ENCODE assay signal across 8 cellular contexts in genomic region chr3:187679638-187680396, GRCh38. TPM values are rescaled to one million over a fixed set of nuclear protein-coding genes. Genes with fewer than 3 reads are reported as not detected.
DNase-seq lines count a peak whose midpoint lies in the region; ATAC-seq and TF ChIP-seq lines count a peak whose summit lies in the region.

No MANE protein-coding gene starts in this region.

- H3K4me1 ChIP-seq in thyroid gland = no peaks in the 10 kb centered on the region

- DNase-seq in AG10803 (ENCODE audit: low read depth) = peak; percentile 77
- DNase-seq in RPMI7951 (ENCODE audit: low read depth) = peak; percentile 68
- peak; percentile 41 to 43 for DNase-seq in activated T-helper 1 cell treated with anti-CD3 and anti-CD28 coated beads, Interleukin-2, amount 50 U/mL, for 16 hours (ENCODE audit: low read depth in 1 of 2, low spot score in 1 of 2)
- peak; percentile 51 for DNase-seq in foreskin melanocyte
- peak; percentile 81 for DNase-seq in omental fat pad (ENCODE audit: low spot score)
- DNase-seq in thyroid gland = peak; percentile 76 to 82

- TF ChIP-seq CTCF in AG10803 (conservative IDR thresholded peaks at IDR 0.05; ENCODE audit: low read length) (peak; percentile 99), LNCAP (IDR thresholded peaks at IDR 0.05) (peak; percentile 93), omental fat pad (IDR thresholded peaks at IDR 0.05) (peak in 2 of 3 donors; percentile 6 to 76), thyroid gland (IDR thresholded peaks at IDR 0.05) (peak; percentile 81 to 99 (median 89))

- intact Hi-C loops in thyroid gland (cut with DNase I) = loop anchor here (2.0 to 10.0 kb wide), 2 partner anchors 361 to 455 kb away; no protein-coding TSS in a partner anchor

- 27 to 28% methylated on average over 7 of the region's 7 CpGs for WGBS in thyroid gland, 2 donors

- ATAC-seq in GM19452 (IDR thresholded peaks at IDR 0.05; ENCODE audit: unreplicated experiment) (peak; percentile 75), omental fat pad (ENCODE audit: low FRiP score) (peak; percentile 71)

- H3K4me3 ChIP-seq in AG10803 (ENCODE audit: low read length) (no peak overlapping the region), thyroid gland (replicated peaks in 1 of 3) (no peak overlapping the region)

- no peak overlapping the region for H3K27ac ChIP-seq in thyroid gland

- no peak for TF ChIP-seq POLR2A in thyroid gland (IDR thresholded peaks at IDR 0.05)

- no peaks in the 10 kb centered on the region for H3K27me3 ChIP-seq in thyroid gland

- H3K36me3 ChIP-seq in thyroid gland = no peaks in the 10 kb centered on the region

- H3K9me3 ChIP-seq in thyroid gland = no peaks in the 10 kb centered on the region

RNA-seq across cellular contexts. Expression of gene SST, which starts 9.6 kb away (rescaled TPM):
- not detected in 2 replicates for total RNA-seq in RPMI7951 (2014; rRNA removed; shearing (Covaris generic))
- total RNA-seq in omental fat pad (not detected), thyroid gland (1 to 10 TPM in 1 of 4 donors, not detected in 3; 1.5 TPM)

RNA-seq across cellular contexts. Expression of gene RTP2, which starts 22.5 kb away (rescaled TPM):
- total RNA-seq in RPMI7951 (2014; rRNA removed; shearing (Covaris generic)) = not detected in 2 replicates
- total RNA-seq in omental fat pad = not detected
- not detected for total RNA-seq in thyroid gland

Comparison
In these comparisons a context has a peak if more than half of its experiments do, and no peak if none do; other contexts are left out.
1. CTCF ChIP-seq: peak in every context shown above with its lines; median percentile 99 in AG10803; 93 in LNCAP; 89 in thyroid gland; 41 in omental fat pad.